In genomic region chrX:74922922-74923321, GRCh38 we compare ENCODE assay signal across 11 cellular contexts. TPM values are rescaled to one million over a fixed set of nuclear protein-coding genes. Genes with fewer than 3 reads are reported as not detected.
DNase-seq lines count a peak whose midpoint lies in the region; ATAC-seq, FAIRE-seq and TF ChIP-seq lines count a peak whose summit lies in the region.
"Had no signal": no experiment of that assay in that cellular context is flagged by ENCODE, and none has a peak within 500 bp of the region (broad histone marks: within the 10 kb centered on the region; RNA-seq: fewer than 3 reads in every experiment).

No MANE protein-coding gene starts in this region.

- DNase-seq in GM12891 (ENCODE audit: insufficient read length, low spot score) (no peak), NB4 (ENCODE audit: low read depth) (peak; percentile 62), brain microvascular endothelial cell (no peak), activated gamma-delta T cell (lab: John Stamatoyannopoulos, UW) (no peak), cardiac septum (ENCODE audit: low spot score) (no peak)
- DNase-seq in activated CD4-positive, alpha-beta T cell treated with anti-CD3 and anti-CD28 coated beads, Interleukin-2, amount 10 ng/mL, durations not matched to agents 24 days and 14 days = no peak
- DNase-seq: SIG-M5 had no signal

- peaks cover 21% of the 10 kb centered on the region for H3K27me3 Mint-ChIP-seq in activated CD4-positive, alpha-beta T cell treated with anti-CD3 and anti-CD28 coated beads, Interleukin-2, amount 10 ng/mL, durations not matched to agents 24 days and 14 days

- H3K9me3 Mint-ChIP-seq in activated CD4-positive, alpha-beta T cell treated with anti-CD3 and anti-CD28 coated beads, Interleukin-2, amount 10 ng/mL, durations not matched to agents 24 days and 14 days = no peaks in the 10 kb centered on the region

- TF ChIP-seq POLR2A in GM12891 (IDR thresholded peaks at IDR 0.05; ENCODE audit: low read depth, low read length) = peak; percentile 34; the same call in 1 of the 2 replicates
- TF ChIP-seq POLR2A in NB4 (IDR thresholded peaks at IDR 0.05; ENCODE audit: extremely low read depth, insufficient read length) = no peak

- H3K4me3 Mint-ChIP-seq in activated CD4-positive, alpha-beta T cell treated with anti-CD3 and anti-CD28 coated beads, Interleukin-2, amount 10 ng/mL, durations not matched to agents 24 days and 14 days = no peak overlapping the region

- FAIRE-seq in GM12891 (lab: Jason Lieb, UNC) = peak; percentile 55

- no peak overlapping the region for H3K4me3 ChIP-seq in NB4 (ENCODE audit: low read depth, low read length)
- no peak overlapping the region for H3K4me3 ChIP-seq in brain microvascular endothelial cell (ENCODE audit: low read depth, low read length)
- H3K4me3 ChIP-seq: prostate gland had no signal

- TF ChIP-seq CTCF in NB4 (IDR thresholded peaks at IDR 0.05; ENCODE audit: low read depth, low read length) (no peak), brain microvascular endothelial cell (IDR thresholded peaks at IDR 0.05; ENCODE audit: low read depth, low read length, missing control alignments) (no peak)

- in situ Hi-C loops in brain microvascular endothelial cell (cut with HindIII; ENCODE audit: low pct_ligation_motif_present, low sequenced_read_pairs) = no loop called here

- peaks cover 11% of the 10 kb centered on the region for H3K27me3 ChIP-seq in brain microvascular endothelial cell (replicated peaks)

- peaks cover 5% of the 10 kb centered on the region for H3K4me1 Mint-ChIP-seq in activated CD4-positive, alpha-beta T cell treated with anti-CD3 and anti-CD28 coated beads, Interleukin-2, amount 10 ng/mL, durations not matched to agents 24 days and 14 days

- no peaks in the 10 kb centered on the region for H3K36me3 ChIP-seq in brain microvascular endothelial cell (replicated peaks)
- H3K36me3 ChIP-seq: prostate gland had no signal

- ATAC-seq in GM19463 (IDR thresholded peaks at IDR 0.05; ENCODE audit: unreplicated experiment) = peak; percentile 59
- ATAC-seq in HG03039 (IDR thresholded peaks at IDR 0.05; ENCODE audit: unreplicated experiment) = peak; percentile 65

- H3K27ac ChIP-seq in brain microvascular endothelial cell = no peak overlapping the region
- H3K27ac ChIP-seq: prostate gland had no signal

- no peaks in the 10 kb centered on the region for H3K36me3 Mint-ChIP-seq in activated CD4-positive, alpha-beta T cell treated with anti-CD3 and anti-CD28 coated beads, Interleukin-2, amount 10 ng/mL, durations not matched to agents 24 days and 14 days (ENCODE audit: low read depth)

- H3K27ac Mint-ChIP-seq in activated CD4-positive, alpha-beta T cell treated with anti-CD3 and anti-CD28 coated beads, Interleukin-2, amount 10 ng/mL, durations not matched to agents 24 days and 14 days = no peak overlapping the region

- intact Hi-C loops in activated CD4-positive, alpha-beta T cell treated with anti-CD3 and anti-CD28 coated beads, Interleukin-2, amount 10 ng/mL, durations not matched to agents 24 days and 14 days (cut with micrococcal nuclease) = loop anchor here (10.0 kb wide), 2 partner anchors 232 to 308 kb away; partner anchors contain the start of genes ABCB7 and RLIM
- intact Hi-C loops in cardiac septum (cut with DNase I) = no loop called here

TF ChIP-seq in GM12891, 5 proteins besides CTCF, POLR2A, EP300 and RAD21:
- no peak for TF ChIP-seq PAX5 (IDR thresholded peaks at IDR 0.05; ENCODE audit: insufficient read depth, low read length, severe bottlenecking)
- peak; percentile 98 for TF ChIP-seq SPI1 (IDR thresholded peaks at IDR 0.05; ENCODE audit: low read depth, low read length)

RNA-seq across cellular contexts. Expression of gene NEXMIF, which starts 2.3 kb away (rescaled TPM):
- polyA plus RNA-seq in GM12891 (2012; ENCODE audit: low read depth, missing spikeins) = 1.8 TPM
- 0.47 and 0.54 TPM in 2 replicates for total RNA-seq in activated CD4-positive, alpha-beta T cell treated with anti-CD3 and anti-CD28 coated beads, Interleukin-2, amount 10 ng/mL, durations not matched to agents 24 days and 14 days
- total RNA-seq in cardiac septum = 0.13 TPM
- polyA plus RNA-seq: BJ had no signal
